In the genomic region with DNA sequence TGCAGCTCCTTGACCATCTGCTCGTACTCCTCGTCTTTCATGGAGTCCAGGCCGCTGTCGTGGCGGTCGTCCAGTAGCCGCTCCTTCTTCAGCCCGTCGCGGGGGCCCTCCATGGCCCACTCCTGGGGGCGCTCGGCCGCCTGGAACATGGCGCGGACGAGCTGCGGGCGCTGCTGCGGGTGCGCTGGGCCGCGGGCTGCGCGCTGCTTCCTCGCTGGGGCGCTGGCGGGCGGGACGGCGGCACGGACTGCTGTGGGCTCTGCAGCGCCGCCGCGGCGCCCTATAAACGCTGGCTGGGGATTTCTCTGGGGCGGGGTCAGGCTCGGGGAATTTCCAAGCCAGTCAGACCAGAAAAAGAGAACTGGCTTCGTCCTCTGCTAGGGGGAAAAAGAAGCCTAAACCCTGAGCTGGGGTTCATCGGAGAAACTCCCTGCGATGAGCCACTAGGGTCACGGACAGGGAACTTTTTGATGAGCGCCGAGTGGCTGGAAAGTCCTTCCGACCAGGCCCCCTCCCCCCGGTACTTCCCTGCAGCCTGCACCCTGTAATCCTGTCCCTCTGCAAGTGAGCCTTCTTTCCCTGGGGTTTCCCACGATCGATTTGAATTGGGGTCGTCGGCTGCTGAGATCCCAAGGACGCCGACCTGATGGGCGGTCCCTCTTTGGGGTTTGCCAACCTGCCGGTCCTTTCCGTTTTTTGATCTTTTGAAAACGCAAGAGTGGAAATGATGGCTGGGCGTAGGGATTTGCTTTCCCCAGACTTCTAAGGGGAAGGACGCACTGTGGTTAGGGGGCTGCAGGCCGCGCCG, we compare ENCODE assay signal across 8 cellular contexts. TPM values are rescaled to one million over a fixed set of nuclear protein-coding genes. Genes with fewer than 3 reads are reported as not detected.
DNase-seq lines count a peak whose midpoint lies in the region; TF ChIP-seq lines count a peak whose summit lies in the region.

A gene with protein sequence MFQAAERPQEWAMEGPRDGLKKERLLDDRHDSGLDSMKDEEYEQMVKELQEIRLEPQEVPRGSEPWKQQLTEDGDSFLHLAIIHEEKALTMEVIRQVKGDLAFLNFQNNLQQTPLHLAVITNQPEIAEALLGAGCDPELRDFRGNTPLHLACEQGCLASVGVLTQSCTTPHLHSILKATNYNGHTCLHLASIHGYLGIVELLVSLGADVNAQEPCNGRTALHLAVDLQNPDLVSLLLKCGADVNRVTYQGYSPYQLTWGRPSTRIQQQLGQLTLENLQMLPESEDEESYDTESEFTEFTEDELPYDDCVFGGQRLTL (minus strand): TSS at position 254 of the 808 bp plus-strand sequence. CDS start 105 bp downstream, at position 149.

- 0 out of 4 replicates have a peak, but pooled peaks of 1 of the 2 experiments have one; percentile 6 for TF ChIP-seq EP300 in SK-N-SH (IDR thresholded peaks at IDR 0.05; ENCODE audit: borderline replicate concordance in 1 of 2, low read depth in 1 of 2, low read length in 1 of 2)

- 4% methylated on average over 34 of the region's 62 CpGs for WGBS in SK-N-SH (ENCODE audit: low lambda C conversion rate)
- under 1% methylated on average over 62 of the region's 62 CpGs for WGBS in thymus

- peak within 1 kb of the TSS; percentile 92 to 98 for H3K27ac ChIP-seq in SK-N-SH (ENCODE audit: low read depth in 2 of 2, low read length in 1 of 2)
- peak within 1 kb of the TSS; percentile 91 for H3K27ac ChIP-seq in thymus (ENCODE audit: low read depth)

- peak within 1 kb of the TSS; percentile 98 for H3K9ac ChIP-seq in SK-N-SH

- H3K4me1 Mint-ChIP-seq in HFFc6 (ENCODE audit: low read depth), result peaks cover 54% of the 10 kb centered on the region
- peaks cover 50% of the 10 kb centered on the region for H3K4me1 Mint-ChIP-seq in osteocyte (ENCODE audit: unreplicated experiment)

- H3K36me3 ChIP-seq in SK-N-SH (replicated peaks in 1 of 2; ENCODE audit: control insufficient read depth in 1 of 2, insufficient read depth in 2 of 2, low read length in 1 of 2) (peaks cover 31 to 35% of the 10 kb centered on the region in 2 experiments), thymus (ENCODE audit: control insufficient read depth, insufficient read depth) (peaks cover 27% of the 10 kb centered on the region)

- H3K27ac Mint-ChIP-seq in HFFc6 (peak within 1 kb of the TSS; percentile 93), osteocyte (ENCODE audit: unreplicated experiment) (peak within 1 kb of the TSS; percentile 96)

- peaks cover 32% of the 10 kb centered on the region for H3F3A ChIP-seq in SK-N-SH (replicated peaks; ENCODE audit: insufficient read depth)

- POLR2A ChIA-PET in SK-N-SH (lab: Yijun Ruan, JAX), result interaction anchor here (0.6 to 2.2 kb wide), 13 partner anchors 13 to 422 kb away, joined by 3 to 21 read pairs (median 4); a partner anchor contains a TSS

- H3K4me3 ChIP-seq in SK-N-SH (ENCODE audit: low read depth in 2 of 2, low read length in 1 of 2) (peak within 1 kb of the TSS; percentile 85 to 87), thymus (ENCODE audit: low read length) (peak within 1 kb of the TSS; percentile 61)

- 0 out of 2 replicates have a peak, but pooled peaks have one; percentile 33 for TF ChIP-seq RAD21 in SK-N-SH (IDR thresholded peaks at IDR 0.05; ENCODE audit: low read length)

- H3K9me2 ChIP-seq in SK-N-SH, result no peaks in the 10 kb centered on the region

- peak within 1 kb of the TSS; percentile 96 for H3K4me2 ChIP-seq in SK-N-SH

- H2AFZ ChIP-seq in SK-N-SH (ENCODE audit: low read depth), result peak within 1 kb of the TSS; percentile 70

- H3K79me2 ChIP-seq in SK-N-SH (ENCODE audit: insufficient read depth), result peaks cover 38% of the 10 kb centered on the region

- H3K27me3 Mint-ChIP-seq in HFFc6 (ENCODE audit: insufficient read depth) (peaks cover 4% of the 10 kb centered on the region; the same call in 1 of the 2 replicates), osteocyte (ENCODE audit: unreplicated experiment) (no peaks in the 10 kb centered on the region)

- peak; percentile 100 for TF ChIP-seq POLR2A in GM10847 (IDR thresholded peaks at IDR 0.05; ENCODE audit: extremely low read depth, insufficient read length)

- H3K9me3 Mint-ChIP-seq in HFFc6 (no peaks in the 10 kb centered on the region), osteocyte (ENCODE audit: unreplicated experiment) (no peaks in the 10 kb centered on the region)

- CTCF ChIA-PET in SK-N-SH (lab: Yijun Ruan, JAX), result interaction anchor here (0.7 to 3.5 kb wide), 19 partner anchors 8 to 421 kb away, joined by 3 to 26 read pairs (median 3); a partner anchor contains a TSS

- H3K36me3 Mint-ChIP-seq in HFFc6 (ENCODE audit: low read depth) (peaks cover 29% of the 10 kb centered on the region), osteocyte (ENCODE audit: unreplicated experiment) (peaks cover 34% of the 10 kb centered on the region)

- H3K27me3 ChIP-seq in SK-N-SH (ENCODE audit: insufficient read depth) (no peaks in the 10 kb centered on the region), thymus (ENCODE audit: control insufficient read depth, insufficient read depth) (no peaks in the 10 kb centered on the region)

- peaks cover 30% of the 10 kb centered on the region for H4K20me1 ChIP-seq in SK-N-SH (ENCODE audit: insufficient read depth)

- DNase-seq in HFFc6, result peak; percentile 83
- DNase-seq in MV-4-11 (lab: John Stamatoyannopoulos, UW), result peak; percentile 92
- DNase-seq in SK-N-SH, result peak; percentile 87
- DNase-seq in activated naive CD4-positive, alpha-beta T cell treated with anti-CD3 and anti-CD28 coated beads, Interleukin-2, amount 50 U/mL, for 16 hours, result peak; percentile 95
- no peak for DNase-seq in glomerular endothelial cell (ENCODE audit: extremely low read depth, low read depth, low spot score)
- peak; percentile 94 for DNase-seq in osteocyte (ENCODE audit: extremely low spot score, unreplicated experiment)

- H3K4me3 Mint-ChIP-seq in HFFc6 (peak within 1 kb of the TSS; percentile 94), osteocyte (ENCODE audit: unreplicated experiment) (peak within 1 kb of the TSS; percentile 90)

- peak; percentile 70 for TF ChIP-seq CTCF in HFFc6 (IDR thresholded peaks at IDR 0.05)
- peak; percentile 52 for TF ChIP-seq CTCF in SK-N-SH (IDR thresholded peaks at IDR 0.05)
- peak; percentile 56 for TF ChIP-seq CTCF in osteocyte (IDR thresholded peaks at IDR 0.05)

- H3K4me1 ChIP-seq in SK-N-SH (ENCODE audit: control insufficient read depth in 1 of 2, insufficient read depth in 2 of 2, low read depth in 1 of 2, low read length in 1 of 2) (peaks cover 25 to 33% of the 10 kb centered on the region in 2 experiments; a peak in 3 of 4 replicates), thymus (ENCODE audit: control insufficient read depth, insufficient read depth, low read length) (peaks cover 16% of the 10 kb centered on the region)

- H3K9me3 ChIP-seq in SK-N-SH, result no peaks in the 10 kb centered on the region
- no peaks in the 10 kb centered on the region for H3K9me3 ChIP-seq in thymus (ENCODE audit: control insufficient read depth)

TF ChIP-seq in SK-N-SH, 30 proteins besides CTCF, POLR2A, EP300 and RAD21 (continues in another document):
- TF ChIP-seq NFIC (IDR thresholded peaks at IDR 0.05; ENCODE audit: borderline replicate concordance), result peak; percentile 37; the same call in 1 of the 2 replicates
- TF ChIP-seq TAF1 (IDR thresholded peaks at IDR 0.05; ENCODE audit: borderline replicate concordance, low read depth, low read length), result peak; percentile 87
- TF ChIP-seq, protein P1, sequence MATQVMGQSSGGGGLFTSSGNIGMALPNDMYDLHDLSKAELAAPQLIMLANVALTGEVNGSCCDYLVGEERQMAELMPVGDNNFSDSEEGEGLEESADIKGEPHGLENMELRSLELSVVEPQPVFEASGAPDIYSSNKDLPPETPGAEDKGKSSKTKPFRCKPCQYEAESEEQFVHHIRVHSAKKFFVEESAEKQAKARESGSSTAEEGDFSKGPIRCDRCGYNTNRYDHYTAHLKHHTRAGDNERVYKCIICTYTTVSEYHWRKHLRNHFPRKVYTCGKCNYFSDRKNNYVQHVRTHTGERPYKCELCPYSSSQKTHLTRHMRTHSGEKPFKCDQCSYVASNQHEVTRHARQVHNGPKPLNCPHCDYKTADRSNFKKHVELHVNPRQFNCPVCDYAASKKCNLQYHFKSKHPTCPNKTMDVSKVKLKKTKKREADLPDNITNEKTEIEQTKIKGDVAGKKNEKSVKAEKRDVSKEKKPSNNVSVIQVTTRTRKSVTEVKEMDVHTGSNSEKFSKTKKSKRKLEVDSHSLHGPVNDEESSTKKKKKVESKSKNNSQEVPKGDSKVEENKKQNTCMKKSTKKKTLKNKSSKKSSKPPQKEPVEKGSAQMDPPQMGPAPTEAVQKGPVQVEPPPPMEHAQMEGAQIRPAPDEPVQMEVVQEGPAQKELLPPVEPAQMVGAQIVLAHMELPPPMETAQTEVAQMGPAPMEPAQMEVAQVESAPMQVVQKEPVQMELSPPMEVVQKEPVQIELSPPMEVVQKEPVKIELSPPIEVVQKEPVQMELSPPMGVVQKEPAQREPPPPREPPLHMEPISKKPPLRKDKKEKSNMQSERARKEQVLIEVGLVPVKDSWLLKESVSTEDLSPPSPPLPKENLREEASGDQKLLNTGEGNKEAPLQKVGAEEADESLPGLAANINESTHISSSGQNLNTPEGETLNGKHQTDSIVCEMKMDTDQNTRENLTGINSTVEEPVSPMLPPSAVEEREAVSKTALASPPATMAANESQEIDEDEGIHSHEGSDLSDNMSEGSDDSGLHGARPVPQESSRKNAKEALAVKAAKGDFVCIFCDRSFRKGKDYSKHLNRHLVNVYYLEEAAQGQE (IDR thresholded peaks at IDR 0.05; ENCODE audit: low read depth, low read length), result peak; percentile 32; the same call in 1 of the 2 replicates
- TF ChIP-seq FOSL2 (IDR thresholded peaks at IDR 0.05; ENCODE audit: borderline replicate concordance, low read depth), result no peak
- peak; percentile 25; the same call in 1 of the 2 replicates for TF ChIP-seq TCF12 (IDR thresholded peaks at IDR 0.05)
- no peak for TF ChIP-seq ELF1 (IDR thresholded peaks at IDR 0.05)

RNA-seq across cellular contexts. Expression of the gene that starts here (rescaled TPM):
- total RNA-seq in HFFc6 (2021; fragmentation: NEBNext Ultra II Directional; extraction: Animal tissue kit (Norgen Biotek cat#: 25700)), result 10 to 100 TPM; 27.6 to 52.1 (median 48.3) TPM
- polyA plus RNA-seq in SK-N-SH (2012; rRNA removed) (56.3 and 56.7 TPM in 2 replicates), thymus (241 TPM)
- polyA plus RNA-seq in SK-N-SH (2012; cell fraction: cytosol; rRNA removed), result 30.8 and 34.1 TPM in 2 replicates
- polyA plus RNA-seq in SK-N-SH (2012; cell fraction: nucleus; rRNA removed), result 154 and 164 TPM in 2 replicates
- total RNA-seq in glomerular endothelial cell (108 and 316 TPM in 2 replicates), osteocyte (57.2 and 58.9 TPM in 2 replicates)
